In the genomic region with DNA sequence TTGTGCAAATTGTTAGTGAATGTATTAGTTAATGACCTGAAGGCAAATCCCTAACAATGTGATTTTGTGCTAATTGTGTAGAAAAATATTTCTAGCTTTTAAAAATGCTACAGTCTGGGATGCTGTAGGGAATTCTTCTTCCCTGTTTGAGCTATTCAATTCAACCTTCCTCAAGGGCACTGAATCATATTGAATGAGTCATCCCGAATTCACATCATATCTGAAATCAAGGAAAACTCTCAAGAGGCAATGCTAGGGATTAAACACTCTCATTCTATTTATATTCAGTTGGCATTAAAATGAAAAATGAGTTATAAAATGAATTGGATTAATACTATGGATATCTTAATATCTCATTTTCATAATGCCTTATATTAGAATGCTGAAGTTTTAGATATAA, we compare ENCODE assay signal across 15 cellular contexts.
"Had no signal": no experiment of that assay in that cellular context is flagged by ENCODE, and none has a peak within 500 bp of the region (broad histone marks: within the 10 kb centered on the region; RNA-seq: fewer than 3 reads in every experiment).

No MANE protein-coding gene starts in this region.

- H3K27me3 ChIP-seq: ascending aorta, pancreas had no signal

- H3K4me3 ChIP-seq: ascending aorta, lung, pancreas, skin epidermis had no signal

- H3K36me3 ChIP-seq: ascending aorta, pancreas, WERI-Rb-1 had no signal

- H3K27me3 Mint-ChIP-seq: dendritic cell treated with granulocyte-macrophage colony-stimulating factor and Interleukin-4, amounts not matched to agents 40 ng/mL and 50 ng/mL, for 4 days; effector memory CD8-positive, alpha-beta T cell; naive B cell had no signal

- H3K4me3 Mint-ChIP-seq: activated CD8-positive, alpha-beta T cell treated with anti-CD3 and anti-CD28 coated beads, Interleukin-2, amount 10 ng/mL, durations not matched to agents 7 days and 5 days; dendritic cell treated with granulocyte-macrophage colony-stimulating factor and Interleukin-4, amounts not matched to agents 40 ng/mL and 50 ng/mL, for 4 days; effector memory CD8-positive, alpha-beta T cell; naive B cell had no signal

- H3K27ac ChIP-seq: ascending aorta, pancreas, skin epidermis, WERI-Rb-1 had no signal

- H3K4me1 ChIP-seq: ascending aorta, pancreas had no signal

- DNase-seq: activated CD4-positive, alpha-beta T cell treated with anti-CD3 and anti-CD28 coated beads for 4 hours; activated CD8-positive, alpha-beta memory T cell treated with anti-CD3 and anti-CD28 coated beads, Interleukin-2, amount 50 U/mL, for 48 hours; activated CD8-positive, alpha-beta T cell treated with anti-CD3 and anti-CD28 coated beads, Interleukin-2, amount 10 ng/mL, durations not matched to agents 7 days and 5 days; activated naive CD4-positive, alpha-beta T cell; central memory CD4-positive, alpha-beta T cell; effector memory CD8-positive, alpha-beta T cell; naive B cell; pancreas; retina; T1000; WERI-Rb-1 had no signal

- H3K4me1 Mint-ChIP-seq: naive B cell had no signal

- H3K27ac Mint-ChIP-seq: activated CD8-positive, alpha-beta T cell treated with anti-CD3 and anti-CD28 coated beads, Interleukin-2, amount 10 ng/mL, durations not matched to agents 7 days and 5 days; dendritic cell treated with granulocyte-macrophage colony-stimulating factor and Interleukin-4, amounts not matched to agents 40 ng/mL and 50 ng/mL, for 4 days; effector memory CD8-positive, alpha-beta T cell; naive B cell had no signal

- H3K36me3 Mint-ChIP-seq: naive B cell had no signal

- H3K9me3 ChIP-seq: ascending aorta, pancreas had no signal

- ATAC-seq: activated CD8-positive, alpha-beta T cell treated with anti-CD3 and anti-CD28 coated beads, Interleukin-2, amount 10 ng/mL, durations not matched to agents 7 days and 5 days; effector memory CD8-positive, alpha-beta T cell; pancreas had no signal
